14 cellular contexts compared by ENCODE assay signal in genomic region chr4:113397114-113397701, GRCh38.
A peak's percentile ranks its signal among the peaks of the same experiment; 100 is the strongest.
DNase-seq lines count a peak whose midpoint lies in the region; ATAC-seq and TF ChIP-seq lines count a peak whose summit lies in the region.
"Had no signal": no experiment of that assay in that cellular context is flagged by ENCODE, and none has a peak within 500 bp of the region (broad histone marks: within the 10 kb centered on the region; RNA-seq: fewer than 3 reads in every experiment).

No MANE protein-coding gene starts in this region.

- TF ChIP-seq CTCF in brain microvascular endothelial cell (IDR thresholded peaks at IDR 0.05; ENCODE audit: low read depth, low read length, missing control alignments): no peak
- TF ChIP-seq CTCF in lower leg skin (IDR thresholded peaks at IDR 0.05): no peak
- no peak for TF ChIP-seq CTCF in CD8-positive, alpha-beta T cell (IDR thresholded peaks at IDR 0.05)

- CTCF ChIA-PET in CD8-positive, alpha-beta T cell (lab: Charles Lee): interaction anchor here (0.5 to 1.2 kb wide), 2 partner anchors 13 to 921 kb away, joined by 3 read pairs; no protein-coding TSS in a partner anchor

- ATAC-seq in right cardiac atrium: peak; percentile 81 to 83
- no peak for ATAC-seq in CD8-positive, alpha-beta T cell
- ATAC-seq: stimulated activated effector memory CD8-positive, alpha-beta T cell treated with anti-CD3 and anti-CD28 coated beads, Interleukin-12 subunit alpha, Interleukin-12 subunit beta, amount 100 ng/mL, for 72 hours had no signal

- H3K9me3 ChIP-seq in right cardiac atrium (ENCODE audit: control insufficient read depth, low read length): no peaks in the 10 kb centered on the region
- H3K9me3 ChIP-seq in CD8-positive, alpha-beta T cell (ENCODE audit: low read length): no peaks in the 10 kb centered on the region

- no peaks in the 10 kb centered on the region for H3K4me1 Mint-ChIP-seq in CD8-positive, alpha-beta T cell (ENCODE audit: low read depth)
- H3K4me1 Mint-ChIP-seq: stimulated activated effector memory CD8-positive, alpha-beta T cell treated with anti-CD3 and anti-CD28 coated beads, Interleukin-12 subunit alpha, Interleukin-12 subunit beta, amount 100 ng/mL, for 72 hours had no signal

- intact Hi-C loops in right cardiac atrium (cut with DNase I) (loop anchor here (5.0 to 10.0 kb wide), 4 partner anchors 365 to 678 kb away; partner anchors contain the start of gene CAMK2D (in 3 of the 4)), lower leg skin (cut with DNase I; ENCODE audit: low total_unique reads) (no loop called here)
- intact Hi-C loops in CD8-positive, alpha-beta T cell (cut with DNase I, micrococcal nuclease): loop anchor here (2.0 to 10.0 kb wide), 4 partner anchors 238 to 988 kb away; partner anchors contain the start of gene CAMK2D (in 1 of the 2)

- H3K9me3 Mint-ChIP-seq in CD8-positive, alpha-beta T cell: no peaks in the 10 kb centered on the region
- H3K9me3 Mint-ChIP-seq: activated naive CD8-positive, alpha-beta T cell treated with anti-CD3 and anti-CD28 coated beads for 36 hours; nephron; stimulated activated effector memory CD8-positive, alpha-beta T cell treated with anti-CD3 and anti-CD28 coated beads, Interleukin-12 subunit alpha, Interleukin-12 subunit beta, amount 100 ng/mL, for 72 hours had no signal

- 30% methylated on average over 5 of the region's 5 CpGs for WGBS in right cardiac atrium
- WGBS in lower leg skin, 2 donors: 44 to 52% methylated on average over 5 of the region's 5 CpGs

- no peak overlapping the region for H3K27ac Mint-ChIP-seq in CD8-positive, alpha-beta T cell
- H3K27ac Mint-ChIP-seq: activated naive CD8-positive, alpha-beta T cell treated with anti-CD3 and anti-CD28 coated beads for 36 hours; nephron; stimulated activated effector memory CD8-positive, alpha-beta T cell treated with anti-CD3 and anti-CD28 coated beads, Interleukin-12 subunit alpha, Interleukin-12 subunit beta, amount 100 ng/mL, for 72 hours had no signal

- H3K4me3 ChIP-seq in brain microvascular endothelial cell (ENCODE audit: low read depth, low read length) (no peak overlapping the region), right cardiac atrium (ENCODE audit: low read length) (no peak overlapping the region), skeletal muscle cell (ENCODE audit: low read depth, low read length) (no peak overlapping the region), lower leg skin (ENCODE audit: low read depth, poor library complexity, severe bottlenecking) (no peak overlapping the region)
- H3K4me3 ChIP-seq in CD8-positive, alpha-beta T cell (ENCODE audit: low read depth, low read length): no peak overlapping the region

- POLR2A ChIA-PET in CD8-positive, alpha-beta T cell (lab: Charles Lee): no interaction called here

- no peaks in the 10 kb centered on the region for H3K27me3 Mint-ChIP-seq in CD8-positive, alpha-beta T cell (ENCODE audit: low read depth)

- no peaks in the 10 kb centered on the region for H3K27me3 ChIP-seq in brain microvascular endothelial cell (replicated peaks)
- H3K27me3 ChIP-seq in right cardiac atrium (ENCODE audit: control insufficient read depth, insufficient read depth): no peaks in the 10 kb centered on the region
- H3K27me3 ChIP-seq in CD8-positive, alpha-beta T cell (ENCODE audit: insufficient read depth, low read length): no peaks in the 10 kb centered on the region

- TF ChIP-seq POLR2A in lower leg skin (IDR thresholded peaks at IDR 0.05): no peak

- H3K4me3 Mint-ChIP-seq in CD8-positive, alpha-beta T cell: no peak overlapping the region
- H3K4me3 Mint-ChIP-seq: activated naive CD8-positive, alpha-beta T cell treated with anti-CD3 and anti-CD28 coated beads for 36 hours; nephron; stimulated activated effector memory CD8-positive, alpha-beta T cell treated with anti-CD3 and anti-CD28 coated beads, Interleukin-12 subunit alpha, Interleukin-12 subunit beta, amount 100 ng/mL, for 72 hours had no signal

- no peaks in the 10 kb centered on the region for H3K36me3 ChIP-seq in brain microvascular endothelial cell (replicated peaks)
- no peaks in the 10 kb centered on the region for H3K36me3 ChIP-seq in CD8-positive, alpha-beta T cell (ENCODE audit: insufficient read depth, low read length)

- no peaks in the 10 kb centered on the region for H3K4me1 ChIP-seq in right cardiac atrium (ENCODE audit: control insufficient read depth, insufficient read depth, low read length)
- no peaks in the 10 kb centered on the region for H3K4me1 ChIP-seq in CD8-positive, alpha-beta T cell (ENCODE audit: insufficient read depth, low read length)

- H3K27ac ChIP-seq in brain microvascular endothelial cell (no peak overlapping the region), right cardiac atrium (ENCODE audit: low read length) (no peak overlapping the region)
- H3K27ac ChIP-seq in CD8-positive, alpha-beta T cell (ENCODE audit: low read depth, low read length): no peak overlapping the region

- in situ Hi-C loops in brain microvascular endothelial cell (cut with HindIII; ENCODE audit: low pct_ligation_motif_present, low sequenced_read_pairs): no loop called here

- peak; percentile 76 for DNase-seq in GM04503 (ENCODE audit: low read depth)
- peak; percentile 29 for DNase-seq in brain microvascular endothelial cell
- no peak for DNase-seq in right cardiac atrium
- peak; percentile 71 for DNase-seq in skeletal muscle cell (ENCODE audit: low read depth)
- DNase-seq in lower leg skin (ENCODE audit: low spot score in 2 of 2): no peak
- no peak for DNase-seq in CD8-positive, alpha-beta T cell
- no peak for DNase-seq in iPS-NIHi7 (ENCODE audit: extremely low spot score)
- no peak for DNase-seq in NCI-H1694 treated with DMSO at 0.1 percent for 48 hours (lab: John Stamatoyannopoulos, UW)
- DNase-seq: activated naive CD8-positive, alpha-beta T cell treated with anti-CD3 and anti-CD28 coated beads for 36 hours; effector CD8-positive, alpha-beta T cell; NCI-H1092 treated with DMSO at 0.1 percent for 48 hours; NCI-H446 treated with DMSO at 0.1 percent for 48 hours had no signal

- no peaks in the 10 kb centered on the region for H3K36me3 Mint-ChIP-seq in CD8-positive, alpha-beta T cell
- H3K36me3 Mint-ChIP-seq: activated naive CD8-positive, alpha-beta T cell treated with anti-CD3 and anti-CD28 coated beads for 36 hours; stimulated activated effector memory CD8-positive, alpha-beta T cell treated with anti-CD3 and anti-CD28 coated beads, Interleukin-12 subunit alpha, Interleukin-12 subunit beta, amount 100 ng/mL, for 72 hours had no signal

Comparison
In these comparisons a context has a peak if more than half of its experiments do, and no peak if none do; other contexts are left out.
1. DNase-seq: peak in GM04503 (single experiment), brain microvascular endothelial cell (single experiment) and skeletal muscle cell (single experiment); none in right cardiac atrium (0 of 3), lower leg skin (0 of 2), CD8-positive, alpha-beta T cell (0 of 7), iPS-NIHi7 (single experiment) and NCI-H1694 treated with DMSO at 0.1 percent for 48 hours (single experiment).